In genomic region chr2:219533930-219534661, GRCh38 we compare ENCODE assay signal across 16 cellular contexts. TPM values are rescaled to one million over a fixed set of nuclear protein-coding genes. Genes with fewer than 3 reads are reported as not detected.
"Had no signal": no experiment of that assay in that cellular context is flagged by ENCODE, and none has a peak within 500 bp of the region (broad histone marks: within the 10 kb centered on the region; RNA-seq: fewer than 3 reads in every experiment).

No MANE protein-coding gene starts in this region.

- H3K4me3 ChIP-seq: heart right ventricle, left ventricle myocardium inferior, spleen, tibial nerve had no signal

- H3K27ac ChIP-seq: heart right ventricle, left ventricle myocardium inferior, spleen, tibial nerve had no signal

- FAIRE-seq: colon, keratinocyte had no signal

- DNase-seq: activated CD4-positive, alpha-beta memory T cell treated with anti-CD3 and anti-CD28 coated beads for 36 hours; activated gamma-delta T cell treated with Interleukin-2 at 50 U/mL for 16 hours; activated naive CD8-positive, alpha-beta T cell treated with anti-CD3 and anti-CD28 coated beads, Interleukin-2, amount 10 ng/mL, durations not matched to agents 7 days and 5 days; activated T-cell treated with anti-CD3 and anti-CD28 coated beads, Interleukin-2, amount 50 U/mL, for 48 hours; anterior cingulate cortex; foreskin melanocyte; heart right ventricle; left ventricle myocardium inferior; nephron progenitor cell; spleen; stimulated activated CD4-positive, alpha-beta T cell treated with anti-CD3 and anti-CD28 coated beads, Interleukin-1b, Interleukin-23, amount 100 ng/mL, for 48 hours had no signal

- H3K9me3 ChIP-seq: heart right ventricle, left ventricle myocardium inferior, spleen, tibial nerve had no signal

RNA-seq across cellular contexts. Expression of gene TMEM198, which starts 9.7 kb away (rescaled TPM):
- total RNA-seq: pulmonary artery endothelial cell had no signal

RNA-seq across cellular contexts. Expression of gene ASIC4, which starts 19.8 kb away (rescaled TPM):
- total RNA-seq: left ventricle myocardium inferior, mesenteric fat pad, pulmonary artery endothelial cell had no signal
- polyA plus RNA-seq: heart right ventricle, keratinocyte had no signal

RNA-seq across cellular contexts. Expression of gene OBSL1, which starts 37.2 kb away (rescaled TPM):
- total RNA-seq: activated naive CD8-positive, alpha-beta T cell treated with anti-CD3 and anti-CD28 coated beads, Interleukin-2, amount 10 ng/mL, durations not matched to agents 7 days and 5 days had no signal
